ENCODE assay signal across 17 cellular contexts in the genomic region with DNA sequence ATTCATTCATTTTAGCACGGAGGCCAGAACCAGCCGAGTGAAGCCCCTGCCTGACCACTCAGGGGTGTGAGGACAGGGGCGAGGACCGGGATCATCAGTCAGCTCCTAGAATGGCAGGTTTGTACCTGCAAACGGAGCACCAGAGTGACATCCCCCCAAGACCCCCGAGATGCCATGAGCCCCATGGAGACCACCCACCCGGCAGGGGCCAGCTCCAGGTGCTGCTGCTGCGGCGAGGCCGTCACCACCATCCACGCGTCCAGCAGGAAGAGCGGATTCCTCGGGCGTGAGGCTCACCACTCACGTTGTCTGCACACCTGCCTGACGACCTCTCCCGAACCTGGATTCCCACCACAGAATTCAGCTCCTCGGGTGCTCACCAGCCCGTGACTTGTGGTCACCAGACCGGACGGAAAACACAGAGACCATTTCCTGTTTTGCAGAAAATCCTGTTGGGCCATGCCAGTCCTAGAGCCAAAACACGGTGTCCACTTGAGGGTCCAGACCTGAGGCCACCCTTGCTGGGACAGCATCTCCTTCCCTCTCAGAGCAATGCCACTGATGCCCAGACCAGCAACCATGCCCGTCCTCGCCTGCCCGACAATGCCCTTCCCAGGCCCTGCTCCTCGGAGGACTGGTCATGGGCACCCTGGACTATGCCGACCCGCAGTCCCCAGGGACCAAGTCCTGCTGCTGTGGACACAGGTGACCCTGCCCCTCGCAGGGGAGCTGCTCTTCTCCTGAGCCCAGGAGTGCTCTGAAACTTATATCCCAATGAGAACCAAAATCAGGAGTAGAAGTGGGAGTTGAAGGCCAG.
DNase-seq lines count a peak whose midpoint lies in the region; ATAC-seq, FAIRE-seq and TF ChIP-seq lines count a peak whose summit lies in the region.
"Had no signal": no experiment of that assay in that cellular context is flagged by ENCODE, and none has a peak within 500 bp of the region (broad histone marks: within the 10 kb centered on the region; RNA-seq: fewer than 3 reads in every experiment).

No MANE protein-coding gene starts in this region.

- H3K36me3 ChIP-seq in BLaER1 (peaks cover 31% of the 10 kb centered on the region), astrocyte (ENCODE audit: insufficient read depth, low read length) (peaks cover 14% of the 10 kb centered on the region), smooth muscle cell (ENCODE audit: low read depth) (no peaks in the 10 kb centered on the region)

- H3K4me3 ChIP-seq in BLaER1 (no peak overlapping the region; the same call in 1 of the 2 replicates), astrocyte (ENCODE audit: insufficient read depth, low read depth, low read length) (no peak overlapping the region), smooth muscle cell (no peak overlapping the region)

- H3K36me3 Mint-ChIP-seq in astrocyte (ENCODE audit: low read depth, unreplicated experiment): peaks cover 14% of the 10 kb centered on the region
- H3K36me3 Mint-ChIP-seq in naive B cell: peaks cover 0 to 7% of the 10 kb centered on the region in 2 donors

- H3K27ac Mint-ChIP-seq in astrocyte (ENCODE audit: unreplicated experiment) (peak overlapping the region; percentile 47), naive B cell (peak overlapping the region in 4 of 6 donors; percentile 22 to 65 (median 53))
- H3K27ac Mint-ChIP-seq: activated T-cell treated with anti-CD3 and anti-CD28 coated beads, Interleukin-2, amount 50 U/mL, for 72 hours had no signal

- H3K27ac ChIP-seq in BLaER1: peak overlapping the region; percentile 61; the same call in 1 of the 2 replicates
- H3K27ac ChIP-seq in astrocyte (ENCODE audit: low read depth, low read length): no peak overlapping the region
- H3K27ac ChIP-seq in smooth muscle cell (ENCODE audit: low read depth): no peak overlapping the region
- H3K27ac ChIP-seq: parathyroid adenoma had no signal

- H3K9me3 Mint-ChIP-seq in astrocyte (ENCODE audit: unreplicated experiment) (no peaks in the 10 kb centered on the region), naive B cell (no peaks in the 10 kb centered on the region)
- H3K9me3 Mint-ChIP-seq: activated T-cell treated with anti-CD3 and anti-CD28 coated beads, Interleukin-2, amount 50 U/mL, for 72 hours had no signal

- FAIRE-seq in astrocyte (lab: Jason Lieb, UNC): no peak

- H3K9ac ChIP-seq in BLaER1 (0 out of 2 replicates have a peak overlapping the region, but pooled peaks have one; percentile 69), astrocyte (ENCODE audit: low read length) (no peak overlapping the region), smooth muscle cell (ENCODE audit: low read depth) (no peak overlapping the region)
- H3K9ac ChIP-seq: parathyroid adenoma had no signal

- H3K9me3 ChIP-seq in BLaER1 (no peaks in the 10 kb centered on the region), astrocyte (ENCODE audit: insufficient read depth, low read depth, low read length) (no peaks in the 10 kb centered on the region), smooth muscle cell (replicated peaks; ENCODE audit: low read depth) (no peaks in the 10 kb centered on the region)

- H3K4me1 Mint-ChIP-seq in astrocyte (ENCODE audit: low read depth, unreplicated experiment): peaks cover 18% of the 10 kb centered on the region
- peaks cover 27 to 46% (median 45%) of the 10 kb centered on the region in 3 donors for H3K4me1 Mint-ChIP-seq in naive B cell

- H3K4me2 ChIP-seq in BLaER1 (peak overlapping the region; percentile 90), astrocyte (ENCODE audit: low read length) (no peak overlapping the region), smooth muscle cell (no peak overlapping the region)

- H3K79me2 ChIP-seq in astrocyte (ENCODE audit: insufficient read depth, low read length) (peaks cover 96% of the 10 kb centered on the region), smooth muscle cell (ENCODE audit: low read depth) (peaks cover 95% of the 10 kb centered on the region)
- H3K79me2 ChIP-seq: parathyroid adenoma had no signal

- H2AFZ ChIP-seq in astrocyte (ENCODE audit: low read depth, low read length) (no peak overlapping the region), smooth muscle cell (ENCODE audit: low read depth) (no peak overlapping the region)
- H2AFZ ChIP-seq: parathyroid adenoma had no signal

- WGBS in smooth muscle cell (ENCODE audit: low lambda C conversion rate): 95% methylated on average over 30 of the region's 30 CpGs

- H3K4me3 Mint-ChIP-seq in astrocyte (ENCODE audit: unreplicated experiment) (no peak overlapping the region), naive B cell (peak overlapping the region in 4 of 8 donors; percentile 38 to 74 (median 48))
- H3K4me3 Mint-ChIP-seq: activated T-cell treated with anti-CD3 and anti-CD28 coated beads, Interleukin-2, amount 50 U/mL, for 72 hours had no signal

- H3K27me3 ChIP-seq in BLaER1 (no peaks in the 10 kb centered on the region), astrocyte (ENCODE audit: insufficient read depth, low read length) (no peaks in the 10 kb centered on the region), smooth muscle cell (ENCODE audit: low read depth) (no peaks in the 10 kb centered on the region)

- H3K27me3 Mint-ChIP-seq in astrocyte (ENCODE audit: low read depth, unreplicated experiment) (no peaks in the 10 kb centered on the region), naive B cell (no peaks in the 10 kb centered on the region)

- peak; percentile 86 for DNase-seq in COLO668 (lab: John Stamatoyannopoulos, UW; ENCODE audit: unreplicated experiment)
- no peak for DNase-seq in astrocyte (ENCODE audit: low read depth)
- DNase-seq in naive B cell: no peak
- no peak for DNase-seq in smooth muscle cell (lab: John Stamatoyannopoulos, UW; ENCODE audit: unreplicated experiment)
- DNase-seq in NCI-H1092 (lab: John Stamatoyannopoulos, UW): no peak
- no peak for DNase-seq in UCSD-AML1 (lab: John Stamatoyannopoulos, UW; ENCODE audit: unreplicated experiment)
- DNase-seq: activated CD4-positive, alpha-beta T cell treated with anti-CD3 and anti-CD28 coated beads for 4 hours; activated T-cell treated with anti-CD3 and anti-CD28 coated beads, Interleukin-2, amount 50 U/mL, for 72 hours; HCEC 1CT; Karpas-422; mesendoderm; NCI-H1694; NCI-H446 treated with DMSO at 0.1 percent for 48 hours; PC-3 had no signal

- H3F3A ChIP-seq in smooth muscle cell (ENCODE audit: low read depth): peaks cover 4% of the 10 kb centered on the region

- H3K4me1 ChIP-seq in BLaER1 (peaks cover 100% of the 10 kb centered on the region), astrocyte (ENCODE audit: insufficient read depth, low read length) (peaks cover 29% of the 10 kb centered on the region), smooth muscle cell (ENCODE audit: low read depth) (peaks cover 23% of the 10 kb centered on the region)
- H3K4me1 ChIP-seq: parathyroid adenoma had no signal

- no peak for TF ChIP-seq CTCF in astrocyte (IDR thresholded peaks at IDR 0.05; ENCODE audit: insufficient read depth, low read depth, low read length)
- no peak for TF ChIP-seq CTCF in smooth muscle cell (IDR thresholded peaks at IDR 0.05; ENCODE audit: borderline replicate concordance, insufficient read depth, poor library complexity, severe bottlenecking)

- H4K20me1 ChIP-seq in BLaER1: peaks cover 94% of the 10 kb centered on the region
- H4K20me1 ChIP-seq in astrocyte (ENCODE audit: insufficient read depth, low read length): peaks cover 72% of the 10 kb centered on the region
- peaks cover 73% of the 10 kb centered on the region for H4K20me1 ChIP-seq in smooth muscle cell (ENCODE audit: low read depth)

- ATAC-seq in naive B cell (ENCODE audit: low read depth in 2 of 2) (no peak), GM18517 (IDR thresholded peaks at IDR 0.05; ENCODE audit: unreplicated experiment) (no peak)
- ATAC-seq: activated T-cell treated with anti-CD3 and anti-CD28 coated beads, Interleukin-2, amount 50 U/mL, for 72 hours; PC-3 had no signal
